Comparison of ENCODE assay signal across 8 cellular contexts in the genomic region with DNA sequence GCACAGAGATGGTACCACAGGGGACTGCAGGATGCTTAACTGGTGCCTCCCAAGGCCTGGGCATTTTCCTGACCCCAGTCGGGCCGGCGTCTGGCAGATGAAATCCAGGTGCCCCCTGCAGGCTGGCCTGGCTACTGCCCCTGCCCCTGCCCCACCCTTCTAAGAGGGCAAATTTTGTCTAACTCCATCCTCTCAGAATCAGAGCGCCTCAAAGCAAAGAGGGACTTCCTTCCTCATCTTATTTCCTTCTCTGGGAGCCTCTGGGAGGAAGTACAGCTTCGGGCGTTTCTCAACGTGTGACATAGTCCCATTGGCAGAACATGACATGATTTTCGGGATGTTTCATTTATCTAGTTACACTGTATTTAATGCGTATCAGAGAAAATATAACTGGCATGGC. TPM values are rescaled to one million over a fixed set of nuclear protein-coding genes. Genes with fewer than 3 reads are reported as not detected.
DNase-seq lines count a peak whose midpoint lies in the region; ATAC-seq and TF ChIP-seq lines count a peak whose summit lies in the region.

No MANE protein-coding gene starts in this region.

- no peak overlapping the region for H3K27ac ChIP-seq in OCI-LY7 (ENCODE audit: low read depth, low read length, poor library complexity, severe bottlenecking)
- H3K27ac ChIP-seq in hepatocyte, result no peak overlapping the region

- peaks cover 61% of the 10 kb centered on the region for H3K4me1 Mint-ChIP-seq in activated naive CD4-positive, alpha-beta T cell treated with anti-CD3 and anti-CD28 coated beads, Interleukin-2, amount 10 ng/mL, durations not matched to agents 7 days and 5 days

- no peak overlapping the region for H3K4me3 Mint-ChIP-seq in activated naive CD4-positive, alpha-beta T cell treated with anti-CD3 and anti-CD28 coated beads, Interleukin-2, amount 10 ng/mL, durations not matched to agents 7 days and 5 days

- H3K79me2 ChIP-seq in OCI-LY7 (ENCODE audit: insufficient read depth, low read depth, low read length), result no peaks in the 10 kb centered on the region; the same call in 1 of the 2 replicates
- H3K79me2 ChIP-seq in hepatocyte, result peaks cover 55% of the 10 kb centered on the region

- intact Hi-C loops in OCI-LY7 (cut with micrococcal nuclease; ENCODE audit: unreplicated experiment), result loop anchor here (1.0 kb wide), 1 partner anchor 42 kb away; no protein-coding TSS in a partner anchor

- no peaks in the 10 kb centered on the region for H3K27me3 Mint-ChIP-seq in activated naive CD4-positive, alpha-beta T cell treated with anti-CD3 and anti-CD28 coated beads, Interleukin-2, amount 10 ng/mL, durations not matched to agents 7 days and 5 days

- H2AFZ ChIP-seq in OCI-LY7 (ENCODE audit: low read length) (no peak overlapping the region), hepatocyte (no peak overlapping the region)

- H4K20me1 ChIP-seq in OCI-LY7 (ENCODE audit: insufficient read depth, low read length) (no peaks in the 10 kb centered on the region), hepatocyte (ENCODE audit: insufficient read depth, poor library complexity, severe bottlenecking) (peaks cover 5% of the 10 kb centered on the region)

- ATAC-seq in GM21390 (IDR thresholded peaks at IDR 0.05; ENCODE audit: unreplicated experiment), result no peak

- POLR2A ChIA-PET in OCI-LY7 (lab: Charles Lee), result interaction anchor here (0.9 to 1.5 kb wide), 2 partner anchors 19 to 22 kb away, joined by 3 to 4 read pairs; partner anchors contain the start of gene ASF1B

- H3K9me3 Mint-ChIP-seq in activated naive CD4-positive, alpha-beta T cell treated with anti-CD3 and anti-CD28 coated beads, Interleukin-2, amount 10 ng/mL, durations not matched to agents 7 days and 5 days, result no peaks in the 10 kb centered on the region

- H3K9me2 ChIP-seq in OCI-LY7 (ENCODE audit: insufficient read depth, low read length) (no peaks in the 10 kb centered on the region), hepatocyte (replicated peaks; ENCODE audit: insufficient read depth) (no peaks in the 10 kb centered on the region)

- H3K4me2 ChIP-seq in OCI-LY7 (ENCODE audit: low read length) (peak overlapping the region; percentile 28; the same call in 1 of the 2 replicates), hepatocyte (no peak overlapping the region)

- H3K4me3 ChIP-seq in OCI-LY7 (ENCODE audit: low read depth, low read length, poor library complexity, severe bottlenecking) (no peak overlapping the region), hepatocyte (no peak overlapping the region)

- peaks cover 4% of the 10 kb centered on the region for H3K36me3 Mint-ChIP-seq in activated naive CD4-positive, alpha-beta T cell treated with anti-CD3 and anti-CD28 coated beads, Interleukin-2, amount 10 ng/mL, durations not matched to agents 7 days and 5 days

- H3K36me3 ChIP-seq in OCI-LY7 (ENCODE audit: insufficient read depth, low read length) (peaks cover 2% of the 10 kb centered on the region), hepatocyte (replicated peaks; ENCODE audit: insufficient read depth, low read depth) (no peaks in the 10 kb centered on the region)

- 62% methylated on average over 9 of the region's 9 CpGs for WGBS in hepatocyte (ENCODE audit: low lambda C conversion rate, missing lambda C conversion rate)

- H3K9me3 ChIP-seq in OCI-LY7 (ENCODE audit: low read length) (no peaks in the 10 kb centered on the region), hepatocyte (ENCODE audit: low read depth) (no peaks in the 10 kb centered on the region)

- H3K4me1 ChIP-seq in OCI-LY7 (ENCODE audit: insufficient read depth, low read length, poor library complexity, severe bottlenecking), result peaks cover 31% of the 10 kb centered on the region
- H3K4me1 ChIP-seq in hepatocyte (ENCODE audit: insufficient read depth), result peaks cover 22% of the 10 kb centered on the region

- CTCF ChIA-PET in OCI-LY7 (lab: Charles Lee; ENCODE audit: unreplicated experiment), result no interaction called here
- CTCF ChIA-PET in activated naive CD4-positive, alpha-beta T cell treated with anti-CD3 and anti-CD28 coated beads, Interleukin-2, amount 10 ng/mL, durations not matched to agents 7 days and 5 days (lab: Charles Lee), result interaction anchor here (0.8 to 4.2 kb wide), 15 partner anchors 8 to 239 kb away, joined by 3 to 31 read pairs (median 4); partner anchors contain the start of genes ASF1B and MISP3

- no peak overlapping the region for H3K27ac Mint-ChIP-seq in activated naive CD4-positive, alpha-beta T cell treated with anti-CD3 and anti-CD28 coated beads, Interleukin-2, amount 10 ng/mL, durations not matched to agents 7 days and 5 days

- no TSS peak for BruUV-seq in OCI-LY7 (replicated peaks; lab: Mats Ljungman, UMichigan)

- TF ChIP-seq CTCF in GM10266 (IDR thresholded peaks at IDR 0.05; ENCODE audit: control insufficient read depth, insufficient read depth, low read depth, missing control alignments) (peak; percentile 52), OCI-LY7 (conservative IDR thresholded peaks at IDR 0.05; ENCODE audit: low read length) (peak; percentile 78), hepatocyte (IDR thresholded peaks at IDR 0.05; ENCODE audit: poor library complexity) (peak; percentile 37)

- no peaks in the 10 kb centered on the region for H3K27me3 ChIP-seq in hepatocyte

- DNase-seq in GM10266 (ENCODE audit: extremely low spot score), result peak; percentile 69
- peak; percentile 57 for DNase-seq in OCI-LY7 (ENCODE audit: low spot score)
- peak; percentile 69 for DNase-seq in activated naive CD4-positive, alpha-beta T cell treated with anti-CD3 and anti-CD28 coated beads, Interleukin-2, amount 10 ng/mL, durations not matched to agents 7 days and 5 days
- DNase-seq in hepatocyte (ENCODE audit: low spot score), result no peak
- DNase-seq in stimulated activated CD4-positive, alpha-beta T cell treated with anti-CD3 and anti-CD28 coated beads, Interleukin-4, amount 100 ng/mL, for 48 hours (ENCODE audit: low read depth in 2 of 2), result peak; percentile 43 to 52
- no peak for DNase-seq in SHP77 (lab: John Stamatoyannopoulos, UW)
- DNase-seq in OCI-M2 (lab: John Stamatoyannopoulos, UW; ENCODE audit: unreplicated experiment), result no peak

RNA-seq across cellular contexts. Expression of gene PRKACA, which starts 2.7 kb away (rescaled TPM):
- 18.0 and 21.1 TPM in 2 replicates for total RNA-seq in OCI-LY7 (2014; rRNA removed; shearing (Covaris generic))
- total RNA-seq in OCI-LY7 (2022) (62.0 and 63.7 TPM in 2 replicates), hepatocyte (29.0 and 41.5 TPM in 2 replicates)
- 12.2 and 13.4 TPM in 2 replicates for polyA plus RNA-seq in hepatocyte

RNA-seq across cellular contexts. Expression of gene ASF1B, which starts 21.5 kb away (rescaled TPM):
- total RNA-seq in OCI-LY7 (2014; rRNA removed; shearing (Covaris generic)), result 115 and 202 TPM in 2 replicates
- total RNA-seq in OCI-LY7 (2022), result 139 and 143 TPM in 2 replicates
- 5.1 and 7.3 TPM in 2 replicates for total RNA-seq in hepatocyte
- polyA plus RNA-seq in hepatocyte, result 10.0 and 12.4 TPM in 2 replicates

RNA-seq across cellular contexts. Expression of gene SAMD1, which starts 24.3 kb away (rescaled TPM):
- 116 and 128 TPM in 2 replicates for total RNA-seq in OCI-LY7 (2014; rRNA removed; shearing (Covaris generic))
- total RNA-seq in OCI-LY7 (2022), result 124 and 128 TPM in 2 replicates
- total RNA-seq in hepatocyte, result 25.6 and 35.8 TPM in 2 replicates
- 44.8 and 45.6 TPM in 2 replicates for polyA plus RNA-seq in hepatocyte

RNA-seq across cellular contexts. Expression of gene C19orf67, which starts 29.3 kb away (rescaled TPM):
- 1.0 and 2.6 TPM in 2 replicates for total RNA-seq in OCI-LY7 (2014; rRNA removed; shearing (Covaris generic))
- total RNA-seq in OCI-LY7 (2022) (0.55 and 1.4 TPM in 2 replicates), hepatocyte (not detected in 2 replicates)
- not detected in 2 replicates for polyA plus RNA-seq in hepatocyte

RNA-seq across cellular contexts. Expression of gene MISP3, which starts 42.3 kb away (rescaled TPM):
- total RNA-seq in OCI-LY7 (2014; rRNA removed; shearing (Covaris generic)), result 3.3 and 6.4 TPM in 2 replicates
- total RNA-seq in OCI-LY7 (2022) (3.9 TPM in 2 replicates), hepatocyte (3.7 and 4.9 TPM in 2 replicates)
- polyA plus RNA-seq in hepatocyte, result 12.5 and 13.1 TPM in 2 replicates

Comparison
In these comparisons a context has a peak if more than half of its experiments do, and no peak if none do; other contexts are left out.
1. DNase-seq: peak in GM10266 (single experiment), OCI-LY7 (single experiment), activated naive CD4-positive, alpha-beta T cell treated with anti-CD3 and anti-CD28 coated beads, Interleukin-2, amount 10 ng/mL, durations not matched to agents 7 days and 5 days (single experiment) and stimulated activated CD4-positive, alpha-beta T cell treated with anti-CD3 and anti-CD28 coated beads, Interleukin-4, amount 100 ng/mL, for 48 hours (2 of 2); none in hepatocyte (single experiment), SHP77 (0 of 2) and OCI-M2 (single experiment).
2. RNA of gene ASF1B, which starts 21.5 kb away (total RNA-seq): 115 to 202 TPM in OCI-LY7; 5.1 to 7.3 TPM in hepatocyte; every median in the first group is over 10 times any median in the second.
3. Peak in every context shown above with its lines, with median percentiles within 50 percentile points of each other: CTCF ChIP-seq.